1 cellular context compared by ENCODE assay signal in genomic region chr3:194083253-194084224, GRCh38.
TF ChIP-seq lines count a peak whose summit lies in the region.

No MANE protein-coding gene starts in this region.

TF ChIP-seq in K562, 482 proteins besides CTCF, POLR2A, EP300 and RAD21 (continued from another document):
- TF ChIP-seq ATF4 (CRISPR knock-in tag; IDR thresholded peaks at IDR 0.05), result peak; percentile 82
- TF ChIP-seq ZNF121 (CRISPR knock-in tag; conservative IDR thresholded peaks at IDR 0.05), result no peak
- TF ChIP-seq SMARCC2 (IDR thresholded peaks at IDR 0.05; ENCODE audit: low read depth), result no peak
- TF ChIP-seq, protein P1, sequence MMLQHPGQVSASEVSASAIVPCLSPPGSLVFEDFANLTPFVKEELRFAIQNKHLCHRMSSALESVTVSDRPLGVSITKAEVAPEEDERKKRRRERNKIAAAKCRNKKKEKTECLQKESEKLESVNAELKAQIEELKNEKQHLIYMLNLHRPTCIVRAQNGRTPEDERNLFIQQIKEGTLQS (IDR thresholded peaks at IDR 0.05), result peak; percentile 93
- TF ChIP-seq, protein P1 (CRISPR knock-in tag; conservative IDR thresholded peaks at IDR 0.05), result no peak
- no peak for TF ChIP-seq NFE2L1 (tag; IDR thresholded peaks at IDR 0.05; ENCODE audit: borderline replicate concordance, low read depth)
- TF ChIP-seq CBFA2T3 (IDR thresholded peaks at IDR 0.05), result peak; percentile 42; the same call in 1 of the 2 replicates
- peak; percentile 57; the same call in 1 of the 2 replicates for TF ChIP-seq ZNF589 (CRISPR knock-in tag; IDR thresholded peaks at IDR 0.05; ENCODE audit: low read depth)
- 0 out of 2 replicates have a peak, but pooled peaks have one; percentile 13 for TF ChIP-seq CXXC5 (CRISPR knock-in tag; IDR thresholded peaks at IDR 0.05)
- peak; percentile 50; the same call in 1 of the 2 replicates for TF ChIP-seq ATF7 (IDR thresholded peaks at IDR 0.05)
- TF ChIP-seq IRF9 (tag; IDR thresholded peaks at IDR 0.05), result peak; percentile 44; the same call in 1 of the 2 replicates
- TF ChIP-seq NFE2 (IDR thresholded peaks at IDR 0.05; ENCODE audit: low read depth), result peak; percentile 47; the same call in 1 of the 2 replicates
- TF ChIP-seq, protein P2, sequence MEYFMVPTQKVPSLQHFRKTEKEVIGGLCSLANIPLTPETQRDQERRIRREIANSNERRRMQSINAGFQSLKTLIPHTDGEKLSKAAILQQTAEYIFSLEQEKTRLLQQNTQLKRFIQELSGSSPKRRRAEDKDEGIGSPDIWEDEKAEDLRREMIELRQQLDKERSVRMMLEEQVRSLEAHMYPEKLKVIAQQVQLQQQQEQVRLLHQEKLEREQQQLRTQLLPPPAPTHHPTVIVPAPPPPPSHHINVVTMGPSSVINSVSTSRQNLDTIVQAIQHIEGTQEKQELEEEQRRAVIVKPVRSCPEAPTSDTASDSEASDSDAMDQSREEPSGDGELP (CRISPR knock-in tag; IDR thresholded peaks at IDR 0.05; ENCODE audit: borderline replicate concordance), result peak; percentile 18; the same call in 1 of the 2 replicates
- TF ChIP-seq MAFG (tag; conservative IDR thresholded peaks at IDR 0.05), result 0 out of 2 replicates have a peak, but pooled peaks have one; percentile 10
- TF ChIP-seq NR2C1 (IDR thresholded peaks at IDR 0.05), result no peak
- peak; percentile 31; the same call in 1 of the 2 replicates for TF ChIP-seq NR2C1 (tag; IDR thresholded peaks at IDR 0.05)
- TF ChIP-seq PKNOX1 (IDR thresholded peaks at IDR 0.05), result peak; percentile 16; the same call in 1 of the 2 replicates
- TF ChIP-seq SMAD4 (CRISPR knock-in tag; conservative IDR thresholded peaks at IDR 0.05), result peak; percentile 44; the same call in 1 of the 2 replicates
- peak; percentile 82 for TF ChIP-seq CEBPB (tag; IDR thresholded peaks at IDR 0.05)
- TF ChIP-seq RREB1 (CRISPR knock-in tag; IDR thresholded peaks at IDR 0.05), result no peak
- TF ChIP-seq ZNF133 (CRISPR knock-in tag; IDR thresholded peaks at IDR 0.05), result no peak
- TF ChIP-seq CBX3 (IDR thresholded peaks at IDR 0.05; ENCODE audit: borderline replicate concordance in 1 of 2, low read length in 2 of 2), result peak in 1 of 2 experiments; percentile 16; a peak in 1 of 3 replicates
- TF ChIP-seq MYC (IDR thresholded peaks at IDR 0.05; ENCODE audit: low read depth, low read length), result 0 out of 2 replicates have a peak, but pooled peaks have one; percentile 24
- no peak for TF ChIP-seq MYC (CRISPR knock-in tag; IDR thresholded peaks at IDR 0.05; ENCODE audit: borderline replicate concordance, low read depth)
- no peak for TF ChIP-seq THRAP3 (IDR thresholded peaks at IDR 0.05; ENCODE audit: borderline replicate concordance)
